Comparison of ENCODE assay signal across 13 cellular contexts in the genomic region with DNA sequence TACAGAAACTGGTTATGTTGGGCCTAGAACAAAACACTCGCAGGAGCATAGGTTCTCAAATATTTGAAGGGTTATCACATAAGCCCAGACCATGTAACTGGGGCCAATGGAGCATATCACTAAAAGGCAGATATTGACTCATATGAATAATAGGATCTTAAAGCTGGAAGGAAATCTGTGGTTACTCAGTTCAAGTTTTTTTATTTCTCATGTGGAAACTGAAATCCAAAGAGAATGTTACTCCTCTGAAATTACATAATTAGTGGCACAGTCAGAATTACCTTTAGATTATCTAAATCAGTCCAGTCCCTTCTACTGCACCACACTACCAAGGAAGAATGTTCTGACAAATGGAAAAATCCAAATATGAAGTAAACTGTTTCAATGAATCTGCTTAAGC. TPM values are rescaled to one million over a fixed set of nuclear protein-coding genes. Genes with fewer than 3 reads are reported as not detected.
A peak's percentile ranks its signal among the peaks of the same experiment; 100 is the strongest.
DNase-seq lines count a peak whose midpoint lies in the region; ATAC-seq and TF ChIP-seq lines count a peak whose summit lies in the region.
"Had no signal": no experiment of that assay in that cellular context is flagged by ENCODE, and none has a peak within 500 bp of the region (broad histone marks: within the 10 kb centered on the region; RNA-seq: fewer than 3 reads in every experiment).

No MANE protein-coding gene starts in this region.

- no peaks in the 10 kb centered on the region for H3K9me3 Mint-ChIP-seq in progenitor cell of endocrine pancreas (ENCODE audit: low read depth)
- H3K9me3 Mint-ChIP-seq: naive B cell had no signal

- H3K9ac ChIP-seq in SK-N-SH = no peak overlapping the region

- H3K4me1 Mint-ChIP-seq in progenitor cell of endocrine pancreas (ENCODE audit: low read depth) = peaks cover 3% of the 10 kb centered on the region

- no peaks in the 10 kb centered on the region for H3K9me3 ChIP-seq in SK-N-SH
- H3K9me3 ChIP-seq: esophagus squamous epithelium had no signal

- peaks cover 0 to 3% of the 10 kb centered on the region in 2 experiments; a peak in 1 of 4 replicates for H3K4me1 ChIP-seq in SK-N-SH (ENCODE audit: control insufficient read depth in 1 of 2, insufficient read depth in 2 of 2, low read depth in 1 of 2, low read length in 1 of 2)

- CTCF ChIA-PET in SK-N-SH (lab: Yijun Ruan, JAX) = interaction anchor here (1.5 to 4.1 kb wide), 2 partner anchors 12 to 51 kb away, joined by 4 to 22 read pairs; no protein-coding TSS in a partner anchor

- peak; percentile 44 for DNase-seq in GM06990 (ENCODE audit: extremely low read depth, insufficient read length)
- DNase-seq in NCI-H226 = peak; percentile 32
- DNase-seq in SK-N-SH = no peak
- no peak for DNase-seq in SIG-M5 (lab: John Stamatoyannopoulos, UW)
- no peak for DNase-seq in progenitor cell of endocrine pancreas (ENCODE audit: low spot score, unreplicated experiment)
- DNase-seq in AG08396 (ENCODE audit: low spot score) = no peak
- DNase-seq: central memory CD4-positive, alpha-beta T cell; esophagus squamous epithelium; naive B cell; NCI-H1694 treated with DMSO at 0.1 percent for 48 hours had no signal

- H3K36me3 Mint-ChIP-seq in progenitor cell of endocrine pancreas (ENCODE audit: insufficient read depth) = no peaks in the 10 kb centered on the region
- H3K36me3 Mint-ChIP-seq: naive B cell had no signal

- H3K4me3 Mint-ChIP-seq in progenitor cell of endocrine pancreas (ENCODE audit: low read depth) = no peak overlapping the region

- POLR2A ChIA-PET in SK-N-SH (lab: Yijun Ruan, JAX) = no interaction called here

- H3K4me3 ChIP-seq in GM06990 (replicated peaks; ENCODE audit: low read depth, low read length) (no peak overlapping the region), SK-N-SH (ENCODE audit: low read depth in 2 of 2, low read length in 1 of 2) (no peak overlapping the region)
- H3K4me3 ChIP-seq: esophagus squamous epithelium had no signal

- H2AFZ ChIP-seq in SK-N-SH (ENCODE audit: low read depth) = no peak overlapping the region

- TF ChIP-seq RAD21 in SK-N-SH (IDR thresholded peaks at IDR 0.05; ENCODE audit: low read length) = no peak

- H3K4me2 ChIP-seq in SK-N-SH = no peak overlapping the region

- H3K27me3 ChIP-seq in GM06990 (replicated peaks; ENCODE audit: control insufficient read depth, insufficient read depth, low read length) = no peaks in the 10 kb centered on the region
- H3K27me3 ChIP-seq in SK-N-SH (ENCODE audit: insufficient read depth) = no peaks in the 10 kb centered on the region
- H3K27me3 ChIP-seq: esophagus squamous epithelium had no signal

- H3K27ac Mint-ChIP-seq in progenitor cell of endocrine pancreas = no peak overlapping the region

- H3K79me2 ChIP-seq in SK-N-SH (ENCODE audit: insufficient read depth) = no peaks in the 10 kb centered on the region

- no peaks in the 10 kb centered on the region for H4K20me1 ChIP-seq in SK-N-SH (ENCODE audit: insufficient read depth)

- no peaks in the 10 kb centered on the region for H3K9me2 ChIP-seq in SK-N-SH

- no peaks in the 10 kb centered on the region for H3K36me3 ChIP-seq in GM06990 (ENCODE audit: control insufficient read depth, insufficient read depth, low read length)
- H3K36me3 ChIP-seq in SK-N-SH (replicated peaks in 1 of 2; ENCODE audit: control insufficient read depth in 1 of 2, insufficient read depth in 2 of 2, low read length in 1 of 2) = no peaks in the 10 kb centered on the region

- 90% methylated on average over 1 of the region's 1 CpG for WGBS in SK-N-SH (ENCODE audit: low lambda C conversion rate)

- TF ChIP-seq CTCF in GM06990 (IDR thresholded peaks at IDR 0.05; ENCODE audit: insufficient read depth, low read length, poor library complexity, severe bottlenecking) (no peak), SK-N-SH (IDR thresholded peaks at IDR 0.05) (no peak), progenitor cell of endocrine pancreas (IDR thresholded peaks at IDR 0.05; ENCODE audit: unreplicated experiment) (no peak)

- no peak for TF ChIP-seq EP300 in SK-N-SH (IDR thresholded peaks at IDR 0.05; ENCODE audit: borderline replicate concordance in 1 of 2, low read depth in 1 of 2, low read length in 1 of 2)

- peaks cover 68% of the 10 kb centered on the region for H3K27me3 Mint-ChIP-seq in progenitor cell of endocrine pancreas

- ATAC-seq in GM19452 (IDR thresholded peaks at IDR 0.05; ENCODE audit: unreplicated experiment) (peak; percentile 56), HG02884 (IDR thresholded peaks at IDR 0.05; ENCODE audit: unreplicated experiment) (peak; percentile 78)

- no peak overlapping the region for H3K27ac ChIP-seq in SK-N-SH (ENCODE audit: low read depth in 2 of 2, low read length in 1 of 2)
- H3K27ac ChIP-seq: esophagus squamous epithelium had no signal

- H3F3A ChIP-seq in SK-N-SH (replicated peaks; ENCODE audit: insufficient read depth) = no peaks in the 10 kb centered on the region

TF ChIP-seq in SK-N-SH, 30 proteins besides CTCF, POLR2A, EP300 and RAD21:
- no peak for TF ChIP-seq TEAD4 (IDR thresholded peaks at IDR 0.05; ENCODE audit: borderline replicate concordance, insufficient read depth)
- no peak for TF ChIP-seq TCF12 (IDR thresholded peaks at IDR 0.05)
- no peak for TF ChIP-seq MEF2A (IDR thresholded peaks at IDR 0.05; ENCODE audit: borderline replicate concordance, low read depth)
- no peak for TF ChIP-seq TAF1 (IDR thresholded peaks at IDR 0.05; ENCODE audit: borderline replicate concordance, low read depth, low read length)
- TF ChIP-seq, protein P1, sequence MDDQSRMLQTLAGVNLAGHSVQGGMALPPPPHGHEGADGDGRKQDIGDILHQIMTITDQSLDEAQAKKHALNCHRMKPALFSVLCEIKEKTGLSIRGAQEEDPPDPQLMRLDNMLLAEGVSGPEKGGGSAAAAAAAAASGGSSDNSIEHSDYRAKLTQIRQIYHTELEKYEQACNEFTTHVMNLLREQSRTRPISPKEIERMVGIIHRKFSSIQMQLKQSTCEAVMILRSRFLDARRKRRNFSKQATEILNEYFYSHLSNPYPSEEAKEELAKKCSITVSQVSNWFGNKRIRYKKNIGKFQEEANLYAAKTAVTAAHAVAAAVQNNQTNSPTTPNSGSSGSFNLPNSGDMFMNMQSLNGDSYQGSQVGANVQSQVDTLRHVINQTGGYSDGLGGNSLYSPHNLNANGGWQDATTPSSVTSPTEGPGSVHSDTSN (IDR thresholded peaks at IDR 0.05) = no peak

RNA-seq across cellular contexts. Expression of a gene that starts 12.0 kb away (rescaled TPM):
- not detected in 2 replicates for polyA plus RNA-seq in SK-N-SH (2012; rRNA removed)
- not detected in 2 replicates for polyA plus RNA-seq in SK-N-SH (2012; cell fraction: cytosol; rRNA removed)
- polyA plus RNA-seq in SK-N-SH (2012; cell fraction: nucleus; rRNA removed) = 0.07 and 0.10 TPM in 2 replicates
- not detected in 2 replicates for total RNA-seq in progenitor cell of endocrine pancreas

RNA-seq across cellular contexts. Expression of a gene that starts 23.7 kb away (rescaled TPM):
- not detected in 2 replicates for polyA plus RNA-seq in SK-N-SH (2012; rRNA removed)
- 0.03 and 0.08 TPM in 2 replicates for polyA plus RNA-seq in SK-N-SH (2012; cell fraction: cytosol; rRNA removed)
- polyA plus RNA-seq in SK-N-SH (2012; cell fraction: nucleus; rRNA removed) = 0.19 and 0.27 TPM in 2 replicates
- 0.20 TPM in 1 of 2 replicates, not detected in the other for total RNA-seq in progenitor cell of endocrine pancreas
- total RNA-seq: Daoy had no signal

RNA-seq across cellular contexts. Expression of a gene that starts 36.6 kb away (rescaled TPM):
- polyA plus RNA-seq in SK-N-SH (2012; rRNA removed) = not detected in 2 replicates
- polyA plus RNA-seq in SK-N-SH (2012; cell fraction: cytosol; rRNA removed) = not detected in 2 replicates
- 0.05 TPM in 2 replicates for polyA plus RNA-seq in SK-N-SH (2012; cell fraction: nucleus; rRNA removed)
- total RNA-seq in progenitor cell of endocrine pancreas = not detected in 2 replicates
- total RNA-seq: Daoy had no signal

RNA-seq across cellular contexts. Expression of a gene that starts 58.0 kb away (rescaled TPM):
- polyA plus RNA-seq in SK-N-SH (2012; rRNA removed) = 41.2 and 44.3 TPM in 2 replicates
- polyA plus RNA-seq in SK-N-SH (2012; cell fraction: cytosol; rRNA removed) = 27.1 and 35.7 TPM in 2 replicates
- polyA plus RNA-seq in SK-N-SH (2012; cell fraction: nucleus; rRNA removed) = 18.3 and 33.7 TPM in 2 replicates
- 16.9 and 17.2 TPM in 2 replicates for total RNA-seq in progenitor cell of endocrine pancreas

Comparison
In these comparisons a context has a peak if more than half of its experiments do, and no peak if none do; other contexts are left out.
1. DNase-seq: peak in GM06990 (single experiment) and NCI-H226 (single experiment); none in SK-N-SH (single experiment), SIG-M5 (single experiment), progenitor cell of endocrine pancreas (single experiment) and AG08396 (single experiment).